In genomic region chr4:174522183-174523002, GRCh38 we compare ENCODE assay signal across 8 cellular contexts. TPM values are rescaled to one million over a fixed set of nuclear protein-coding genes. Genes with fewer than 3 reads are reported as not detected.
DNase-seq lines count a peak whose midpoint lies in the region; ATAC-seq and TF ChIP-seq lines count a peak whose summit lies in the region.

TSS of gene HPGD (minus strand) at chr4:174522488. CDS start at chr4:174522451, 37 bp downstream.

- H3K27ac ChIP-seq in neural progenitor cell (no peak within 1 kb of the TSS), testis (peak within 1 kb of the TSS in 1 of 2 donors; percentile 4)

- peak; percentile 78 for ATAC-seq in GM18868 (IDR thresholded peaks at IDR 0.05; ENCODE audit: unreplicated experiment)
- peak; percentile 72 for ATAC-seq in HG03025 (IDR thresholded peaks at IDR 0.05; ENCODE audit: low FRiP score, unreplicated experiment)

- H3K36me3 ChIP-seq in neural progenitor cell (no peaks in the 10 kb centered on the region), testis (ENCODE audit: low read depth, missing control alignments) (no peaks in the 10 kb centered on the region)

- peak within 1 kb of the TSS; percentile 96 for H3K4me2 ChIP-seq in neural progenitor cell

- intact Hi-C loops in testis (cut with DNase I; ENCODE audit: low total_unique reads): no loop called here

- no peaks in the 10 kb centered on the region for H4K20me1 ChIP-seq in neural progenitor cell (ENCODE audit: low read depth)

- H3K27ac Mint-ChIP-seq in activated T-cell treated with anti-CD3 and anti-CD28 coated beads, Interleukin-2, amount 50 U/mL, for 24 hours: peak within 1 kb of the TSS; percentile 84
- no peak within 1 kb of the TSS for H3K27ac Mint-ChIP-seq in neural progenitor cell

- WGBS in testis, 2 donors: 1% methylated on average over 14 to 59 of the region's 60 CpGs

- H3K4me1 ChIP-seq in neural progenitor cell: no peaks in the 10 kb centered on the region
- H3K4me1 ChIP-seq in testis: no peaks in the 10 kb centered on the region

- H3K27me3 ChIP-seq in neural progenitor cell (peaks cover 48% of the 10 kb centered on the region), testis (no peaks in the 10 kb centered on the region)

- H3K9me3 ChIP-seq in neural progenitor cell (ENCODE audit: low read depth) (no peaks in the 10 kb centered on the region), testis (no peaks in the 10 kb centered on the region)

- peaks cover 4% of the 10 kb centered on the region for H3F3A ChIP-seq in neural progenitor cell (ENCODE audit: low read depth)

- DNase-seq in NOMO-1 (lab: John Stamatoyannopoulos, UW; ENCODE audit: unreplicated experiment in 2 of 2) (peak; percentile 87 to 88), fibroblast of pulmonary artery (ENCODE audit: low read depth) (no peak), neural progenitor cell (ENCODE audit: low spot score) (peak; percentile 71), testis (peak; percentile 67), SW 1271 (lab: John Stamatoyannopoulos, UW) (no peak)
- peak; percentile 71 for DNase-seq in activated T-cell treated with anti-CD3 and anti-CD28 coated beads, Interleukin-2, amount 50 U/mL, for 24 hours

- peaks cover 30% of the 10 kb centered on the region for H3K4me1 Mint-ChIP-seq in activated T-cell treated with anti-CD3 and anti-CD28 coated beads, Interleukin-2, amount 50 U/mL, for 24 hours (ENCODE audit: low read depth)
- H3K4me1 Mint-ChIP-seq in neural progenitor cell: peaks cover 5% of the 10 kb centered on the region

- no peak for TF ChIP-seq POLR2A in testis (IDR thresholded peaks at IDR 0.05)

- peak within 1 kb of the TSS; percentile 91 for H2AFZ ChIP-seq in neural progenitor cell (replicated peaks)

- no peak for TF ChIP-seq CTCF in fibroblast of pulmonary artery (IDR thresholded peaks at IDR 0.05; ENCODE audit: low read length, missing control alignments)
- TF ChIP-seq CTCF in neural progenitor cell (IDR thresholded peaks at IDR 0.05): no peak
- no peak for TF ChIP-seq CTCF in testis (IDR thresholded peaks at IDR 0.05)

- no peaks in the 10 kb centered on the region for H3K9me3 Mint-ChIP-seq in activated T-cell treated with anti-CD3 and anti-CD28 coated beads, Interleukin-2, amount 50 U/mL, for 24 hours
- H3K9me3 Mint-ChIP-seq in neural progenitor cell: no peaks in the 10 kb centered on the region

- H3K4me3 ChIP-seq in fibroblast of pulmonary artery (replicated peaks; ENCODE audit: low read depth, low read length) (peak within 1 kb of the TSS; percentile 61), neural progenitor cell (peak within 1 kb of the TSS; percentile 71), testis (peak within 1 kb of the TSS; percentile 63 to 67)

- H3K27me3 Mint-ChIP-seq in activated T-cell treated with anti-CD3 and anti-CD28 coated beads, Interleukin-2, amount 50 U/mL, for 24 hours: peaks cover 40% of the 10 kb centered on the region
- H3K27me3 Mint-ChIP-seq in neural progenitor cell (ENCODE audit: insufficient read depth, low read depth): peaks cover 25% of the 10 kb centered on the region

- H3K79me2 ChIP-seq in neural progenitor cell (ENCODE audit: low read depth): no peaks in the 10 kb centered on the region

- no peaks in the 10 kb centered on the region for H3K36me3 Mint-ChIP-seq in activated T-cell treated with anti-CD3 and anti-CD28 coated beads, Interleukin-2, amount 50 U/mL, for 24 hours (ENCODE audit: low read depth)
- no peaks in the 10 kb centered on the region for H3K36me3 Mint-ChIP-seq in neural progenitor cell

- H3K9ac ChIP-seq in neural progenitor cell: no peak within 1 kb of the TSS

- peak within 1 kb of the TSS; percentile 80 for H3K4me3 Mint-ChIP-seq in activated T-cell treated with anti-CD3 and anti-CD28 coated beads, Interleukin-2, amount 50 U/mL, for 24 hours
- H3K4me3 Mint-ChIP-seq in neural progenitor cell: peak within 1 kb of the TSS; percentile 88

RNA-seq across cellular contexts. Expression of gene HPGD, which starts in this region (rescaled TPM):
- total RNA-seq in neural progenitor cell (ENCODE audit: low replicate concordance) (not detected in 2 replicates), testis (1 to 10 TPM; 2.1 to 2.2 TPM)
- 3.0 TPM for polyA plus RNA-seq in testis (ENCODE audit: insufficient read depth, low read depth, low replicate concordance)

Comparison
In these comparisons a context has a peak if more than half of its experiments do, and no peak if none do; other contexts are left out.
1. Peak in DNase-seq, H3K4me3 ChIP-seq and H3K4me2 ChIP-seq in neural progenitor cell; RNA of the gene not detected or under 1 TPM.
2. DNase-seq: peak in NOMO-1 (2 of 2), activated T-cell treated with anti-CD3 and anti-CD28 coated beads, Interleukin-2, amount 50 U/mL, for 24 hours (single experiment) and testis (single experiment); none in fibroblast of pulmonary artery (single experiment) and SW 1271 (0 of 2).
3. Peak in every context shown above with its lines, with median percentiles within 50 percentile points of each other: H3K4me3 ChIP-seq.